In the genomic region with DNA sequence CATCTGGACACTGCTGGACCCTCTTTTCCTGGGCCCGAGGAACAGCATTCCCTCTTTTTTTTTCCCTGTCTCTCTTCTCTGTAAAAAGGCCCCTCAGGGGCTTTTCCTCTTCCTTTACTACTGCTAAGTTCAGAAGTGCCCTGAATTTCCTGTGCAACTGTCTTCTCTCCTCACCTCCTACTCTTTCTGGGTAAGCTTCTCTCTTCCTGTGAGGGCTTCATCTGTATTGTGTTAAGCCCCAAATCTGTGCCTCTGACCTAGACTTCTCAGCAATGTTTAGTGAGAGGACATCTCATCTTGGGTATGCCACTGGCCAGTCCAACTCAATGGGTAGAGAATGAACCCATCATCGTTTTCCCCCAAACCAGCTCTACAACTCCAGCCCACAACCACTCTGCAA, we compare ENCODE assay signal across 1 cellular context.
TF ChIP-seq lines count a peak whose summit lies in the region.

No MANE protein-coding gene starts in this region.

TF ChIP-seq in IMR-90, 13 proteins besides CTCF, POLR2A, EP300 and RAD21:
- TF ChIP-seq, protein P1, sequence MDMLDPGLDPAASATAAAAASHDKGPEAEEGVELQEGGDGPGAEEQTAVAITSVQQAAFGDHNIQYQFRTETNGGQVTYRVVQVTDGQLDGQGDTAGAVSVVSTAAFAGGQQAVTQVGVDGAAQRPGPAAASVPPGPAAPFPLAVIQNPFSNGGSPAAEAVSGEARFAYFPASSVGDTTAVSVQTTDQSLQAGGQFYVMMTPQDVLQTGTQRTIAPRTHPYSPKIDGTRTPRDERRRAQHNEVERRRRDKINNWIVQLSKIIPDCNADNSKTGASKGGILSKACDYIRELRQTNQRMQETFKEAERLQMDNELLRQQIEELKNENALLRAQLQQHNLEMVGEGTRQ (IDR thresholded peaks at IDR 0.05; ENCODE audit: low read depth, low read length) = no peak
- no peak for TF ChIP-seq CHD1 (IDR thresholded peaks at IDR 0.05; ENCODE audit: low read depth, low read length)
- no peak for TF ChIP-seq CEBPB (IDR thresholded peaks at IDR 0.05; ENCODE audit: low read depth, low read length)
- TF ChIP-seq FOS (IDR thresholded peaks at IDR 0.05; ENCODE audit: low read depth, low read length) = no peak
- no peak for TF ChIP-seq BHLHE40 (IDR thresholded peaks at IDR 0.05; ENCODE audit: low read depth, low read length)
- TF ChIP-seq RFX5 (IDR thresholded peaks at IDR 0.05; ENCODE audit: low read depth, low read length) = no peak
- TF ChIP-seq MAZ (IDR thresholded peaks at IDR 0.05; ENCODE audit: borderline replicate concordance, low read depth, low read length) = no peak
- no peak for TF ChIP-seq RCOR1 (IDR thresholded peaks at IDR 0.05; ENCODE audit: insufficient replicate concordance, low read length)
- no peak for TF ChIP-seq MAFK (IDR thresholded peaks at IDR 0.05; ENCODE audit: low read depth, low read length)
- TF ChIP-seq MXI1 (IDR thresholded peaks at IDR 0.05; ENCODE audit: borderline replicate concordance, low read depth, low read length) = no peak
- TF ChIP-seq ELK1 (IDR thresholded peaks at IDR 0.05; ENCODE audit: borderline replicate concordance, low read depth, low read length) = no peak
- TF ChIP-seq SMC3 (IDR thresholded peaks at IDR 0.05; ENCODE audit: low read depth, low read length) = no peak
- no peak for TF ChIP-seq NFE2L2 (IDR thresholded peaks at IDR 0.05; ENCODE audit: low read depth, low read length)
